In genomic region chr6:112827793-112828192, GRCh38 we compare ENCODE assay signal across 10 cellular contexts.
A peak's percentile ranks its signal among the peaks of the same experiment; 100 is the strongest.
DNase-seq lines count a peak whose midpoint lies in the region; ATAC-seq and TF ChIP-seq lines count a peak whose summit lies in the region.
"Had no signal": no experiment of that assay in that cellular context is flagged by ENCODE, and none has a peak within 500 bp of the region (broad histone marks: within the 10 kb centered on the region; RNA-seq: fewer than 3 reads in every experiment).

No MANE protein-coding gene starts in this region.

- no peak overlapping the region for H2BK12ac ChIP-seq in H9 (ENCODE audit: insufficient read length, low read depth, low read length)

- no peak overlapping the region for H2BK15ac ChIP-seq in H9 (ENCODE audit: low read depth, low read length)

- no peaks in the 10 kb centered on the region for H3K23me2 ChIP-seq in H9 (ENCODE audit: insufficient read length, low read depth, low read length, poor library complexity, severe bottlenecking)

- H4K91ac ChIP-seq in H9 (ENCODE audit: insufficient read length, low read depth, low read length): no peak overlapping the region

- no peak overlapping the region for H4K8ac ChIP-seq in H9 (replicated peaks; ENCODE audit: insufficient read length, low read depth, low read length)

- TF ChIP-seq CTCF in SU-DHL-6 (IDR thresholded peaks at IDR 0.05; ENCODE audit: insufficient read depth, low read length, poor library complexity, severe bottlenecking) (no peak), spleen (IDR thresholded peaks at IDR 0.05 in 8 of 11, conservative IDR thresholded peaks at IDR 0.05 in 3 of 11) (no peak), H9 (conservative IDR thresholded peaks at IDR 0.05) (no peak)

- no peaks in the 10 kb centered on the region for H3K9me2 ChIP-seq in SU-DHL-6 (replicated peaks; ENCODE audit: insufficient read depth, low read length)

- H3K4me1 Mint-ChIP-seq in H9: peaks cover 5 to 12% of the 10 kb centered on the region in 2 experiments

- no peak overlapping the region for H2BK5ac ChIP-seq in H9 (ENCODE audit: insufficient read length, low read length)

- no peak overlapping the region for H2BK20ac ChIP-seq in H9 (ENCODE audit: low read depth, low read length, poor library complexity, severe bottlenecking)

- H3K4me3 ChIP-seq in SU-DHL-6 (ENCODE audit: insufficient read depth, low read length, poor library complexity, severe bottlenecking) (no peak overlapping the region), spleen (no peak overlapping the region)
- H3K4me3 ChIP-seq: tibial nerve had no signal

- DNase-seq in sciatic nerve (ENCODE audit: low spot score): no peak
- DNase-seq in stimulated activated CD4-positive, alpha-beta T cell treated with anti-CD3 and anti-CD28 coated beads, Interleukin-4, amount 100 ng/mL, for 24 hours: no peak
- no peak for DNase-seq in stimulated activated CD4-positive, alpha-beta T cell treated with anti-CD3 and anti-CD28 coated beads, Interleukin-2, amount 100 ng/mL, for 48 hours
- DNase-seq in spleen: no peak
- no peak for DNase-seq in H9

- no peaks in the 10 kb centered on the region for H3K9me3 Mint-ChIP-seq in H9

- no peak overlapping the region for H3K23ac ChIP-seq in H9 (ENCODE audit: insufficient read length, low read depth, low read length)

- H3K27ac ChIP-seq in SU-DHL-6 (ENCODE audit: low read depth, low read length) (peak overlapping the region; percentile 62), spleen (no peak overlapping the region), H9 (ENCODE audit: insufficient read length, low read depth, low read length) (no peak overlapping the region)
- H3K27ac ChIP-seq: neutrophil, tibial nerve had no signal

- no peak overlapping the region for H3K4ac ChIP-seq in H9 (ENCODE audit: low read depth, low read length)

- no peaks in the 10 kb centered on the region for H4K20me1 ChIP-seq in SU-DHL-6 (ENCODE audit: low read depth, low read length)
- no peaks in the 10 kb centered on the region for H4K20me1 ChIP-seq in H9 (ENCODE audit: control insufficient read depth, insufficient read depth, insufficient read length)

- H3K27me3 Mint-ChIP-seq in H9 (ENCODE audit: low read depth): no peaks in the 10 kb centered on the region

- 0 out of 2 replicates have a peak overlapping the region, but pooled peaks have one; percentile 5 for H3K9ac ChIP-seq in SU-DHL-6 (ENCODE audit: low read length)
- no peak overlapping the region for H3K9ac ChIP-seq in H9 (ENCODE audit: extremely low read depth, insufficient read length, low read length)

- no peak overlapping the region for H2BK120ac ChIP-seq in H9 (ENCODE audit: low read depth, low read length, poor library complexity, severe bottlenecking)

- no peak overlapping the region for H3K56ac ChIP-seq in H9 (ENCODE audit: insufficient read length, low read depth, low read length)

- H3K27me3 ChIP-seq in SU-DHL-6 (ENCODE audit: low read length) (no peaks in the 10 kb centered on the region), spleen (replicated peaks in 1 of 7) (no peaks in the 10 kb centered on the region), H9 (ENCODE audit: insufficient read depth, low read length) (no peaks in the 10 kb centered on the region)
- H3K27me3 ChIP-seq: neutrophil, tibial nerve had no signal

- no peak overlapping the region for H2AFZ ChIP-seq in SU-DHL-6 (ENCODE audit: low read depth, low read length, severe bottlenecking)
- no peak overlapping the region for H2AFZ ChIP-seq in H9 (ENCODE audit: low read length)

- TF ChIP-seq POLR2A in spleen (IDR thresholded peaks at IDR 0.05): no peak

- peak overlapping the region in 1 of 3 experiments; percentile 95; a peak in 3 of 7 replicates for H3K27ac Mint-ChIP-seq in H9

- no peak overlapping the region for H2AK5ac ChIP-seq in H9 (ENCODE audit: insufficient read length, low read length)

- intact Hi-C loops in sciatic nerve (cut with DNase I) (no loop called here), spleen (cut with DNase I; ENCODE audit: low total_unique reads) (no loop called here)

- H3K18ac ChIP-seq in H9 (ENCODE audit: insufficient read length, low read depth, low read length): no peak overlapping the region

- no peak overlapping the region for H3T11ph ChIP-seq in H9 (ENCODE audit: low read length)

- H3F3A ChIP-seq in SU-DHL-6 (ENCODE audit: insufficient read depth): no peaks in the 10 kb centered on the region

- H3K79me1 ChIP-seq in H9 (ENCODE audit: insufficient read depth, low read depth, low read length, poor library complexity, severe bottlenecking): no peaks in the 10 kb centered on the region

- H3K4me3 Mint-ChIP-seq in H9: no peak overlapping the region

- ATAC-seq in GM19043 (IDR thresholded peaks at IDR 0.05; ENCODE audit: low read depth, unreplicated experiment) (peak; percentile 94), HG02973 (IDR thresholded peaks at IDR 0.05; ENCODE audit: unreplicated experiment) (peak; percentile 90), sciatic nerve (peak; percentile 59)

- H3K9me3 ChIP-seq in SU-DHL-6 (ENCODE audit: insufficient read depth, low read length) (no peaks in the 10 kb centered on the region), spleen (no peaks in the 10 kb centered on the region), H9 (ENCODE audit: control insufficient read depth, low read depth, low read length) (no peaks in the 10 kb centered on the region)
- H3K9me3 ChIP-seq: neutrophil, tibial nerve had no signal

- peak overlapping the region; percentile 47 for H3K4me2 ChIP-seq in SU-DHL-6 (ENCODE audit: low read depth, low read length, poor library complexity, severe bottlenecking)
- no peak overlapping the region for H3K4me2 ChIP-seq in H9 (ENCODE audit: insufficient read depth, insufficient read length, low read length)

- H3K4me1 ChIP-seq in spleen (peaks cover 0 to 7% (median 1%) of the 10 kb centered on the region in 6 donors), H9 (ENCODE audit: insufficient read depth, low read length) (peaks cover 3% of the 10 kb centered on the region; the same call in 1 of the 2 replicates)
- H3K4me1 ChIP-seq: tibial nerve had no signal

- H3K36me3 ChIP-seq in SU-DHL-6 (ENCODE audit: low read length) (no peaks in the 10 kb centered on the region), spleen (no peaks in the 10 kb centered on the region)
- H3K36me3 ChIP-seq: neutrophil, tibial nerve had no signal

- H3K14ac ChIP-seq in H9 (ENCODE audit: insufficient read depth, low read length): no peak overlapping the region

- H3K79me2 ChIP-seq in SU-DHL-6 (ENCODE audit: insufficient read depth, low read length) (no peaks in the 10 kb centered on the region), H9 (ENCODE audit: insufficient read depth, low read length) (no peaks in the 10 kb centered on the region)

- H3K36me3 Mint-ChIP-seq in H9 (ENCODE audit: insufficient read depth in 1 of 3, low read depth in 3 of 3): no peaks in the 10 kb centered on the region

- no peak overlapping the region for H4K5ac ChIP-seq in H9 (ENCODE audit: insufficient read length, low read depth, low read length)

- 11 to 32% (median 29%) methylated on average over 2 of the region's 2 CpGs for WGBS in spleen, 5 donors
- WGBS in H9 (ENCODE audit: extremely low coverage, insufficient read length, low lambda C conversion rate): no CpG with 5 or more reads among the region's 2 CpGs
